ENCODE assay signal across 15 cellular contexts in the genomic region with DNA sequence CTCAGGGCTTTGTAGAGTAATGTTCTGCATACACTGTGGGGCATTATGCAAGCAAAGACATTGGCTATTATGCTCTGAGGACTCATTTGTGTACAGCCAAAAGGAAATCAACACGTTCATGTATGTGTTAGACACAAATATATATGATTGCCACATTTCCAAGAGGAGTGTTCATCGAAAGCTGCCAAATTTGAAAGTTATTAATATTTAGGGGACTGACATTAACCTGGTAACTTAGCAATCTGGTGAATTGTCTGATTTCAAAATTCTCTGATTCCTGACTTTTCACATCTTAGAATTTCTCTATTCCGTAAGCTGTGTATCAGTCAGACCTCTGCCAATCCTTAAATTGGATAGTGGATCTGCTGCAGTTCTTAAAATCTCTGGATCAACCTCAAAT.
DNase-seq lines count a peak whose midpoint lies in the region; ATAC-seq lines count a peak whose summit lies in the region.
"Had no signal": no experiment of that assay in that cellular context is flagged by ENCODE, and none has a peak within 500 bp of the region (broad histone marks: within the 10 kb centered on the region; RNA-seq: fewer than 3 reads in every experiment).

No MANE protein-coding gene starts in this region.

- H3K27ac ChIP-seq in cingulate gyrus (ENCODE audit: low read depth, low read length), result peak overlapping the region; percentile 30
- H3K27ac ChIP-seq in layer of hippocampus (ENCODE audit: low read depth, low read length), result peak overlapping the region; percentile 49
- H3K27ac ChIP-seq: 22Rv1, BLaER1, HL-60 had no signal

- no peaks in the 10 kb centered on the region for H3K27me3 ChIP-seq in layer of hippocampus (ENCODE audit: control insufficient read depth, insufficient read depth, low read length)
- H3K27me3 ChIP-seq: BLaER1 had no signal

- DNase-seq in NCI-H446 treated with DMSO at 0.1 percent for 48 hours (lab: John Stamatoyannopoulos, UW), result peak; percentile 40
- no peak for DNase-seq in NCI-H446 (lab: John Stamatoyannopoulos, UW)
- DNase-seq: Caco-2; CD8-positive, alpha-beta memory T cell; DND-41; GF-D8 had no signal

- ATAC-seq in HG03457 (IDR thresholded peaks at IDR 0.05; ENCODE audit: unreplicated experiment) (no peak), GM21447 (IDR thresholded peaks at IDR 0.05; ENCODE audit: unreplicated experiment) (no peak), GM19035 (IDR thresholded peaks at IDR 0.05; ENCODE audit: unreplicated experiment) (no peak)
- ATAC-seq: HCT116 had no signal
